8 cellular contexts compared by ENCODE assay signal in genomic region chr20:59557733-59558529, GRCh38. TPM values are rescaled to one million over a fixed set of nuclear protein-coding genes. Genes with fewer than 3 reads are reported as not detected.
"Had no signal": no experiment of that assay in that cellular context is flagged by ENCODE, and none has a peak within 500 bp of the region (broad histone marks: within the 10 kb centered on the region; RNA-seq: fewer than 3 reads in every experiment).

No MANE protein-coding gene starts in this region.

RNA-seq across cellular contexts. Expression of gene PHACTR3, which starts 46.4 kb away (rescaled TPM):
- total RNA-seq: activated B cell treated with CpG ODN at 0.5 μM for 24 hours; activated CD8-positive, alpha-beta memory T cell treated with anti-CD3 and anti-CD28 coated beads for 36 hours; activated CD8-positive, alpha-beta T cell treated with anti-CD3 and anti-CD28 coated beads, Interleukin-2, amount 10 ng/mL, durations not matched to agents 7 days and 5 days; activated T-cell treated with anti-CD3 and anti-CD28 coated beads, Interleukin-2, amount 50 U/mL, for 72 hours; chondrocyte; endothelial cell of umbilical vein; T-helper 1 cell treated with Interleukin-12 subunit alpha and Interleukin-12 subunit beta and Interleukin-4 antibody, amounts not matched to agents 30 ng/mL and 1 ng/mL, for 36 hours; T-helper 2 cell treated with Interferon-gamma antibody and Interleukin-4, amounts not matched to agents 100 ng/mL and 5 ng/mL, for 36 hours had no signal
- polyA plus RNA-seq: endothelial cell of umbilical vein had no signal
